Comparison of ENCODE assay signal across 8 cellular contexts in the genomic region with DNA sequence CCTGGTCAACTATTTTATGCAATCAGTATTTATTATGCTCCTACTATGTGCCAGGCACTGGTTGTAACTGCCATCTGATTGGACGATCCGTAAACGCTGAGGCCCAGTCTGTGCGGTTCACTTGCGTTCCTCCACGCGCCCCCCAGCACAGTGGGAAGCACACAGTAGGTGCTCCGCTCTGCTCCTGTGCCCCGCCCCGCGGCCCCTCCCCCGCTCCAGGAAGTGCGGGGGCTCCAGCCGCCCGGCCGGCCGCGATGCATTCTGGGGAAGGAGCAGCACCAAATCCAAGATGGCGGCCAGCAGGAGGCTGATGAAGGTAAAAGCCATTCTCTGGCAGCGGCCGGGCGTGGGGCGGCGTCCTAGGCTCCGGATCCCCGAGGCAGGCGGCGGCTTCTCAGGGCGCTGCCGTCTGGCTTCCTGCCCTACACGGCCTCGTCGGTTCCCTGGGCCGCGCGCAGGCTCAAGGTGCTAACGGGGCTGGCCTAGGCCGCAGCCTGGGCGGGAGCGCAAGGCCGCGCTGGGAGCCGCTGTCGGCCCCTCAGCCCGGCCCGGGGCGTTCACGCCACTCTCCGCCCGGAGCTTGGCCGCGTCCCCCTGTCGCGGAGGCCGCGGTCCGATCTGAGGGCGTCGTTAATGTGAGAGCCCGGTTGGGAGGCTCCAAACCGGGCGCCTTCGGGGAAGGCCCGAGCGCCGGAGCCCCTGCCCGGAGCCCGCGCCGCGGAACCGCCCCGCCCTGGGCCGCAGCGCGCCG.
DNase-seq lines count a peak whose midpoint lies in the region; TF ChIP-seq lines count a peak whose summit lies in the region.

Gene UBE2L3 (plus strand): TSS at position 259 of the 751 bp plus-strand sequence. CDS start 31 bp downstream, at position 290.

- TF ChIP-seq CTCF in HL-60 (IDR thresholded peaks at IDR 0.05; ENCODE audit: insufficient read depth, low read length) (no peak), epithelial cell of esophagus (IDR thresholded peaks at IDR 0.05; ENCODE audit: insufficient read depth, low read depth, low read length, missing control alignments) (no peak)

- DNase-seq in DMS53 (lab: John Stamatoyannopoulos, UW) (peak; percentile 71), DMS53 treated with DMSO at 0.1 percent for 48 hours (lab: John Stamatoyannopoulos, UW; ENCODE audit: unreplicated experiment) (no peak), HL-60 (ENCODE audit: low read depth in 1 of 2, low spot score in 1 of 2) (peak; percentile 67 to 80), OCI-M1 (lab: John Stamatoyannopoulos, UW) (peak; percentile 94), activated T-cell treated with anti-CD3 and anti-CD28 coated beads for 4 hours (peak; percentile 73), epithelial cell of esophagus (ENCODE audit: low read depth) (peak; percentile 80), middle frontal gyrus (ENCODE audit: extremely low spot score, low spot score) (peak; percentile 46)
- peak; percentile 75 to 77 for DNase-seq in stimulated activated CD8-positive, alpha-beta memory T cell treated with anti-CD3 and anti-CD28 coated beads, Interleukin-15, amount 100 ng/mL, for 48 hours (ENCODE audit: low read depth in 2 of 2)

- H3K4me3 ChIP-seq in HL-60 (replicated peaks; ENCODE audit: insufficient read depth, low read length): peak within 1 kb of the TSS; percentile 59
- H3K4me3 ChIP-seq in epithelial cell of esophagus (ENCODE audit: low read length): peak within 1 kb of the TSS; percentile 92

- peak within 1 kb of the TSS; percentile 93 for H3K27ac ChIP-seq in HL-60 (replicated peaks)

- no peaks in the 10 kb centered on the region for H3K27me3 ChIP-seq in HL-60 (ENCODE audit: insufficient read depth, poor library complexity, severe bottlenecking)
